Comparison of ENCODE assay signal across 1 cellular context in the genomic region with DNA sequence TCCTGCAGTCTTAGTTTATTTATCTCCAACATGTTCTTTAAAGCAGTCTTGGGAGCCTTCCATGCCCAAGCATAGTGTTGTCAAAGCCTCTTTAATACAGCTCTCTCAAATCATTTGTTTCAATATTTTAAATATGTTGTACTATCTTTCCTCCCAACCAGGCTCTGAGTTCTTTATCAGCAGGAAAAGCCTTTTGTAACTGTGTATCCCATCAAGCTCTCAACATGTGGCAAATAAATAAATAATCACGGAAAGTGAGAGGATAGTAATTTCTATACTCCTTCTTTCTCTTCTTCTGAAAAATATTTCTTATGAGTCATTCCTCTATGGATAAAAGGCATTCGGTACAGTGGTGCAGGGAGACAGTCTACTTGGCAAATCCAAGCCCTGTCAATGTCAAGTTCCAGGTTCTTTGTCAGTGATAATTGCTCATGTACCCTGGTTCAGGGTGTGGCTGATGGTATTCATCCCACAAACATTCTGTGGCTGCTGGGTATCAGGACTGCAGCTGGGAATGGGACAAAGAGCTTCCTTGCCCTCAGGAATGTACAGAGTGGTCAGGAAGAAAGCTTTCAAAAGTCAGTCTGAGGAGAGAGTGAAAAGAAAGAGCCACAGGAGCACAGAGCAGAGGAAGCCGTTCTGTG.
TF ChIP-seq lines count a peak whose summit lies in the region.

No MANE protein-coding gene starts in this region.

TF ChIP-seq in SK-N-SH, 30 proteins besides CTCF, POLR2A, EP300 and RAD21 (continued from another document):
- TF ChIP-seq, protein P1, sequence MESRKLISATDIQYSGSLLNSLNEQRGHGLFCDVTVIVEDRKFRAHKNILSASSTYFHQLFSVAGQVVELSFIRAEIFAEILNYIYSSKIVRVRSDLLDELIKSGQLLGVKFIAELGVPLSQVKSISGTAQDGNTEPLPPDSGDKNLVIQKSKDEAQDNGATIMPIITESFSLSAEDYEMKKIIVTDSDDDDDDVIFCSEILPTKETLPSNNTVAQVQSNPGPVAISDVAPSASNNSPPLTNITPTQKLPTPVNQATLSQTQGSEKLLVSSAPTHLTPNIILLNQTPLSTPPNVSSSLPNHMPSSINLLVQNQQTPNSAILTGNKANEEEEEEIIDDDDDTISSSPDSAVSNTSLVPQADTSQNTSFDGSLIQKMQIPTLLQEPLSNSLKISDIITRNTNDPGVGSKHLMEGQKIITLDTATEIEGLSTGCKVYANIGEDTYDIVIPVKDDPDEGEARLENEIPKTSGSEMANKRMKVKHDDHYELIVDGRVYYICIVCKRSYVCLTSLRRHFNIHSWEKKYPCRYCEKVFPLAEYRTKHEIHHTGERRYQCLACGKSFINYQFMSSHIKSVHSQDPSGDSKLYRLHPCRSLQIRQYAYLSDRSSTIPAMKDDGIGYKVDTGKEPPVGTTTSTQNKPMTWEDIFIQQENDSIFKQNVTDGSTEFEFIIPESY (IDR thresholded peaks at IDR 0.05; ENCODE audit: borderline replicate concordance, low read depth), result no peak
- TF ChIP-seq NFIC (IDR thresholded peaks at IDR 0.05; ENCODE audit: borderline replicate concordance), result peak; percentile 87
- TF ChIP-seq POLR2AphosphoS5 (IDR thresholded peaks at IDR 0.05; ENCODE audit: low read depth, low read length), result peak; percentile 45; the same call in 1 of the 2 replicates
- TF ChIP-seq REST (IDR thresholded peaks at IDR 0.05; ENCODE audit: low read depth, low read length), result no peak
- TF ChIP-seq FOXM1 (IDR thresholded peaks at IDR 0.05; ENCODE audit: low read depth), result 0 out of 2 replicates have a peak, but pooled peaks have one; percentile 47
- no peak for TF ChIP-seq MXI1 (IDR thresholded peaks at IDR 0.05; ENCODE audit: low read depth, low read length)
- no peak for TF ChIP-seq ELF1 (IDR thresholded peaks at IDR 0.05)
- TF ChIP-seq JUND (IDR thresholded peaks at IDR 0.05), result peak; percentile 73; the same call in 1 of the 2 replicates
- TF ChIP-seq SMC3 (IDR thresholded peaks at IDR 0.05; ENCODE audit: low read depth, low read length), result no peak
- no peak for TF ChIP-seq YY1 (IDR thresholded peaks at IDR 0.05; ENCODE audit: low read depth)
- TF ChIP-seq RFX5 (IDR thresholded peaks at IDR 0.05; ENCODE audit: low read length), result no peak
- TF ChIP-seq USF1 (IDR thresholded peaks at IDR 0.05; ENCODE audit: borderline replicate concordance, low read depth), result 0 out of 2 replicates have a peak, but pooled peaks have one; percentile 18
- no peak for TF ChIP-seq IRF3 (IDR thresholded peaks at IDR 0.05; ENCODE audit: low read depth, low read length)
- peak; percentile 94 for TF ChIP-seq TCF12 (IDR thresholded peaks at IDR 0.05)
- TF ChIP-seq TAF1 (IDR thresholded peaks at IDR 0.05; ENCODE audit: borderline replicate concordance, low read depth, low read length), result no peak
- peak; percentile 94 for TF ChIP-seq PBX3 (IDR thresholded peaks at IDR 0.05)
- no peak for TF ChIP-seq USF2 (IDR thresholded peaks at IDR 0.05; ENCODE audit: borderline replicate concordance, low read depth, low read length)
- TF ChIP-seq GABPA (IDR thresholded peaks at IDR 0.05; ENCODE audit: low read depth), result no peak
